ENCODE assay signal across 23 cellular contexts in the genomic region with DNA sequence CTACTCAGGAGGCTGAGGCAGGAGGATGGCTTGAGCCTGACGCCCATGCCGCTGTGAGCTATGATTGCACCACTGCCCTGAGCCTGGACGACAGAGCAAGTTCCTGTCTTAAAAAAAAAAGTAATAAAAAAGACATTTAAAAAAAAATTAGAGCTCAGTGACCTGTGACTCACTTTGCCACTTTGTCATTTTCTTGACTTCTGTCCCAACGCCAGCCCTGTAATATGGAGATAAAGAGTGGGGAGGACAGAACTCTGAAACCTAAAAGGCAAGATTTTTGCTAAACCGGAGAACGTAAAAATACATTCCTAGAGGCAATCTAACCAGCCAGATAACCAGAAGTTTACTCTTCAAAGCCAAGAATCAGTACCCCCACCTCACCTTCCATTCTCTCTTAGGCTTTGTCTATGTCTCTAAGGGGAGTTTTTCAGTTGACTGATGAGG.
"Had no signal": no experiment of that assay in that cellular context is flagged by ENCODE, and none has a peak within 500 bp of the region (broad histone marks: within the 10 kb centered on the region; RNA-seq: fewer than 3 reads in every experiment).

No MANE protein-coding gene starts in this region.

- H3K4me1 ChIP-seq: lower lobe of right lung, sigmoid colon had no signal

- H3K4me3 ChIP-seq: lower lobe of right lung, mucosa of descending colon, sigmoid colon, smooth muscle cell, upper lobe of left lung had no signal

- H3K9me3 ChIP-seq: lower lobe of right lung, mucosa of descending colon, sigmoid colon, upper lobe of left lung had no signal

- H3K36me3 ChIP-seq: lower lobe of right lung, sigmoid colon, upper lobe of left lung had no signal

- H3K27me3 ChIP-seq: sigmoid colon, upper lobe of left lung had no signal

- DNase-seq: activated CD4-positive, alpha-beta T cell treated with anti-CD3 and anti-CD28 coated beads for 4 hours; activated CD4-positive, alpha-beta T cell treated with anti-CD3 and anti-CD28 coated beads, Interleukin-2, amount 50 U/mL, for 48 hours; activated CD4-positive, CD25-positive, alpha-beta regulatory T cell; activated effector memory CD4-positive, alpha-beta T cell treated with anti-CD3 and anti-CD28 coated beads, Interleukin-2, amount 50 U/mL, for 16 hours; activated naive CD4-positive, alpha-beta T cell treated with anti-CD3 and anti-CD28 coated beads, Interleukin-2, amount 10 ng/mL, durations not matched to agents 7 days and 5 days; activated naive CD8-positive, alpha-beta T cell treated with anti-CD3 and anti-CD28 coated beads, Interleukin-2, amount 50 U/mL, for 24 hours; aorta; effector CD4-positive, alpha-beta T cell; foreskin fibroblast; lower lobe of right lung; mesendoderm; mucosa of descending colon; occipital lobe; posterior cingulate gyrus; sigmoid colon; stimulated activated CD4-positive, alpha-beta T cell treated with anti-CD3 and anti-CD28 coated beads, Interleukin-15, amount 100 ng/mL, for 24 hours; stimulated activated CD4-positive, alpha-beta T cell treated with anti-CD3 and anti-CD28 coated beads, Interleukin-2, amount 100 ng/mL, for 48 hours; stimulated activated CD8-positive, alpha-beta memory T cell treated with anti-CD3 and anti-CD28 coated beads, Interleukin-4, amount 100 ng/mL, for 48 hours; stimulated activated naive B cell treated with anti-CD40 and anti-IgM and Interleukin-4, amounts not matched to agents 10 μg/mL and 1 μg/mL and 100 μg/mL, for 72 hours; T-cell; upper lobe of left lung had no signal

- H3K4me2 ChIP-seq: smooth muscle cell had no signal

- ATAC-seq: activated naive CD8-positive, alpha-beta T cell treated with anti-CD3 and anti-CD28 coated beads, Interleukin-2, amount 50 U/mL, for 24 hours; left lobe of liver; lower lobe of right lung; mucosa of descending colon; stimulated activated naive B cell treated with anti-CD40 and anti-IgM and Interleukin-4, amounts not matched to agents 10 μg/mL and 1 μg/mL and 100 μg/mL, for 72 hours; T-cell had no signal

- H3K27ac ChIP-seq: lower lobe of right lung, sigmoid colon, upper lobe of left lung had no signal
